Comparison of ENCODE assay signal across 23 cellular contexts in the genomic region with DNA sequence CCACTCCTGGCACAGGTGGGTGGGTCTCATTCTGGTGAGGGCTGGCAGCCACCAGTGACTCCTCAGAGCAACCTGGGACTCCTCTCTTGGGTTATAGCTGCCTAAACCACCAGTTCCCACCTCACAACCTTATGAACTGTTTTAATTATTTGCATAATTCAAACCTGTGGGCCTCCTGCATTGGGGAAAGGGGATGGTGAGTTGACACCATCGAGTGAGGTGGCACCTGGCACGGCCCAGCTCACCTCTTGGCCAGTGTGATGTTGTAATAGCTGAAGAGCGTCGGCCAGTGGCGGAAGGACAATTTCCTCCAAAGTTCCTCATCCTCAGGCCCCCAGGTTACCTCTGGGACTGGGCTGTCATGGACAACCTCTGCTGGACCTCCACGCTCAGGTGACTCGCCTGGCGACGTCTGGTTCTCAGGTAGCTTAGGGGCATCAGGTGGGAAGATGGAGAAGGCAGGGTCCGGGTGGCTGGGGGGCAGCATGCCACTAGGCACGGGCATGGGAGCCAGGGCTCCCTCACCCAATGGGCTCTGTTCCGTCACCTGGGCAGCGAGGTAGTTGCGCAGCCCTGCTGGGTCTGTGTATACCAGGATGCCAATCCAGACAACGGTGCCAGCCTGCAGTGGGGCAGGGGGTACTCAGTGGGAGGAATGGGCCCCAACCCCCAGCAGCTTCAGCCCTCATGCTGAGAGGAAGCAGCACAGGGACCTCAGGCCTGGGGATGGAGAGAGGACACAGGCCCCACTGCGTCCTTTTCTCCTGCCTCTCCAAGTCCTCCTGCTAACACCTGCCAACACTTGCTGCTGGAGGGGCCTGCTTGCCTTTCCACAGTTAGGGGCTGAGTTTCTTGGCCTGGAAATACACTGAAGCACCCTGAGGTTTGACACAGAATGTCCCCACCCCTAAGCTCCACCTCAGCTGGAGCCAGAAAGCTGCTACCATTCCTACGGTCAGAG. TPM values are rescaled to one million over a fixed set of nuclear protein-coding genes. Genes with fewer than 3 reads are reported as not detected.
A peak's percentile ranks its signal among the peaks of the same experiment; 100 is the strongest.
DNase-seq lines count a peak whose midpoint lies in the region; ATAC-seq and TF ChIP-seq lines count a peak whose summit lies in the region.
"Had no signal": no experiment of that assay in that cellular context is flagged by ENCODE, and none has a peak within 500 bp of the region (broad histone marks: within the 10 kb centered on the region; RNA-seq: fewer than 3 reads in every experiment).

No MANE protein-coding gene starts in this region.

- POLR2A ChIA-PET in RWPE1 (lab: Yijun Ruan, JAX; ENCODE audit: low non-redundant PET), result no interaction called here

- no peak for TF ChIP-seq CTCF in RWPE1 (conservative IDR thresholded peaks at IDR 0.05; ENCODE audit: low read depth)
- TF ChIP-seq CTCF in esophagus squamous epithelium (IDR thresholded peaks at IDR 0.05), result no peak

- WGBS in esophagus squamous epithelium, 2 donors, result 77 to 100% methylated on average over 1 to 6 of the region's 17 CpGs
- WGBS in trophoblast cell (ENCODE audit: extremely low coverage, insufficient coverage, insufficient read length), result no CpG with 5 or more reads among the region's 17 CpGs

- H3K14ac ChIP-seq in trophoblast cell (ENCODE audit: low read length), result no peak overlapping the region

- no peak for TF ChIP-seq POLR2A in esophagus squamous epithelium (IDR thresholded peaks at IDR 0.05)

- H3K4me3 ChIP-seq in esophagus squamous epithelium, result no peak overlapping the region
- H3K4me3 ChIP-seq in trophoblast cell (ENCODE audit: low read depth, low read length), result no peak overlapping the region
- H3K4me3 ChIP-seq: breast epithelium, left ventricle myocardium inferior, ovary, sigmoid colon, SK-N-MC, uterus had no signal

- H3K9me3 ChIP-seq in esophagus squamous epithelium (no peaks in the 10 kb centered on the region), trophoblast cell (ENCODE audit: insufficient read depth, low read depth, low read length) (peaks cover 5% of the 10 kb centered on the region)
- H3K9me3 ChIP-seq: breast epithelium, left ventricle myocardium inferior, ovary, sigmoid colon, uterus had no signal

- no peak overlapping the region for H2AK5ac ChIP-seq in trophoblast cell (ENCODE audit: low read length)

- H3K9ac ChIP-seq in trophoblast cell (ENCODE audit: low read length), result no peak overlapping the region

- H3K27ac ChIP-seq in RWPE1, result peak overlapping the region; percentile 78
- no peak overlapping the region for H3K27ac ChIP-seq in esophagus squamous epithelium
- H3K27ac ChIP-seq in trophoblast cell (ENCODE audit: low read depth, low read length), result no peak overlapping the region
- H3K27ac ChIP-seq: left ventricle myocardium inferior, ovary, sigmoid colon, SK-N-MC, uterus had no signal

- no peak overlapping the region for H2AFZ ChIP-seq in trophoblast cell (ENCODE audit: insufficient read depth, low read length, poor library complexity)

- no peaks in the 10 kb centered on the region for H3K79me1 ChIP-seq in trophoblast cell (ENCODE audit: low read length)

- CTCF ChIA-PET in RWPE1 (lab: Yijun Ruan, JAX), result interaction anchor here (0.6 kb wide), 1 partner anchor 27 kb away, joined by 3 read pairs; no protein-coding TSS in a partner anchor

- H3K36me3 Mint-ChIP-seq in stimulated activated naive CD8-positive, alpha-beta T cell treated with anti-CD3 and anti-CD28 coated beads, Interleukin-15, Interleukin-2, amounts not matched to agents 100 ng/mL and 50 ng/mL, for 24 hours (ENCODE audit: low read depth), result peaks cover 30% of the 10 kb centered on the region
- H3K36me3 Mint-ChIP-seq in memory B cell, result peaks cover 3% of the 10 kb centered on the region

- no peaks in the 10 kb centered on the region for H3K79me2 ChIP-seq in trophoblast cell (ENCODE audit: control insufficient read depth, insufficient read depth, low read length, poor library complexity)

- H3K27ac Mint-ChIP-seq in stimulated activated naive CD8-positive, alpha-beta T cell treated with anti-CD3 and anti-CD28 coated beads, Interleukin-15, Interleukin-2, amounts not matched to agents 100 ng/mL and 50 ng/mL, for 24 hours, result peak overlapping the region; percentile 63
- H3K27ac Mint-ChIP-seq in memory B cell, result peak overlapping the region; percentile 84
- H3K27ac Mint-ChIP-seq: HFFc6 had no signal

- no peaks in the 10 kb centered on the region for H3K27me3 ChIP-seq in esophagus squamous epithelium
- no peaks in the 10 kb centered on the region for H3K27me3 ChIP-seq in trophoblast cell (ENCODE audit: insufficient read depth, low read length)
- H3K27me3 ChIP-seq: breast epithelium, ovary, sigmoid colon, uterus had no signal

- peaks cover 32 to 92% (median 38%) of the 10 kb centered on the region in 3 donors for H3K36me3 ChIP-seq in esophagus squamous epithelium
- H3K36me3 ChIP-seq in trophoblast cell (ENCODE audit: control insufficient read depth in 1 of 2, insufficient read depth in 2 of 2, low read length in 2 of 2), result peaks cover 49 to 57% of the 10 kb centered on the region in 2 experiments
- H3K36me3 ChIP-seq: breast epithelium, ovary, uterus had no signal

- H3K18ac ChIP-seq in trophoblast cell (ENCODE audit: low read length), result no peak overlapping the region

- H3K4ac ChIP-seq in trophoblast cell (ENCODE audit: low read depth, low read length), result no peak overlapping the region

- ATAC-seq in stimulated activated naive CD8-positive, alpha-beta T cell treated with anti-CD3 and anti-CD28 coated beads, Interleukin-15, Interleukin-2, amounts not matched to agents 100 U/mL and 50 U/mL, for 24 hours, result no peak
- ATAC-seq in memory B cell (ENCODE audit: low read depth), result no peak
- ATAC-seq: esophagus mucosa had no signal

- no peak overlapping the region for H3K4me2 ChIP-seq in trophoblast cell (ENCODE audit: low read length)

- no peak overlapping the region for H3K4me3 Mint-ChIP-seq in stimulated activated naive CD8-positive, alpha-beta T cell treated with anti-CD3 and anti-CD28 coated beads, Interleukin-15, Interleukin-2, amounts not matched to agents 100 ng/mL and 50 ng/mL, for 24 hours
- H3K4me3 Mint-ChIP-seq in memory B cell, result no peak overlapping the region
- H3K4me3 Mint-ChIP-seq: HFFc6 had no signal

- no peak overlapping the region for H4K8ac ChIP-seq in trophoblast cell (ENCODE audit: low read depth, low read length)

- H3K4me1 ChIP-seq in esophagus squamous epithelium (peaks cover 12 to 19% (median 12%) of the 10 kb centered on the region in 3 donors), trophoblast cell (ENCODE audit: control insufficient read depth in 1 of 2, insufficient read depth in 2 of 2, low read length in 2 of 2) (no peaks in the 10 kb centered on the region)
- H3K4me1 ChIP-seq: uterus had no signal

- intact Hi-C loops in esophagus squamous epithelium (cut with DNase I), result loop anchor here (2.0 kb wide), 1 partner anchor 53 kb away; no protein-coding TSS in a partner anchor

- H3K23ac ChIP-seq in trophoblast cell (ENCODE audit: low read length), result no peak overlapping the region

- H2BK120ac ChIP-seq in trophoblast cell (ENCODE audit: insufficient read depth, low read length, poor library complexity), result no peak overlapping the region

- DNase-seq in stimulated activated naive CD8-positive, alpha-beta T cell treated with anti-CD3 and anti-CD28 coated beads, Interleukin-15, Interleukin-2, amounts not matched to agents 100 U/mL and 50 U/mL, for 24 hours, result no peak
- DNase-seq in RWPE1 (ENCODE audit: low spot score) (no peak), memory B cell (ENCODE audit: low spot score in 2 of 2) (no peak), NCI-H146 (lab: John Stamatoyannopoulos, UW) (no peak), esophagus squamous epithelium (lab: John Stamatoyannopoulos, UW) (no peak), trophoblast cell (no peak), NCI-H774 (lab: John Stamatoyannopoulos, UW) (no peak)
- DNase-seq: activated T-cell treated with anti-CD3 and anti-CD28 coated beads, Interleukin-2, amount 50 U/mL, for 48 hours; AML-193; DMS 273 treated with DMSO at 0.1 percent for 48 hours; GDM1; HFFc6; Kasumi-1; left ventricle myocardium inferior; NCI-H1105; NCI-H748 treated with DMSO at 0.1 percent for 48 hours; uterus had no signal

- H3K4me1 Mint-ChIP-seq in stimulated activated naive CD8-positive, alpha-beta T cell treated with anti-CD3 and anti-CD28 coated beads, Interleukin-15, Interleukin-2, amounts not matched to agents 100 ng/mL and 50 ng/mL, for 24 hours (ENCODE audit: low read depth), result peaks cover 21% of the 10 kb centered on the region
- H3K4me1 Mint-ChIP-seq in memory B cell, result peaks cover 26% of the 10 kb centered on the region

- H3K9me3 Mint-ChIP-seq in stimulated activated naive CD8-positive, alpha-beta T cell treated with anti-CD3 and anti-CD28 coated beads, Interleukin-15, Interleukin-2, amounts not matched to agents 100 ng/mL and 50 ng/mL, for 24 hours, result no peaks in the 10 kb centered on the region
- no peaks in the 10 kb centered on the region for H3K9me3 Mint-ChIP-seq in memory B cell
- H3K9me3 Mint-ChIP-seq: HFFc6 had no signal

- no peak overlapping the region for H2BK5ac ChIP-seq in trophoblast cell (ENCODE audit: low read depth, low read length, poor library complexity)

- no peak overlapping the region for H4K12ac ChIP-seq in trophoblast cell (ENCODE audit: low read depth, low read length)

- no peak overlapping the region for H2BK12ac ChIP-seq in trophoblast cell (ENCODE audit: low read length)

- no peak overlapping the region for H4K91ac ChIP-seq in trophoblast cell (ENCODE audit: low read depth, low read length)

- no peaks in the 10 kb centered on the region for H3K27me3 Mint-ChIP-seq in stimulated activated naive CD8-positive, alpha-beta T cell treated with anti-CD3 and anti-CD28 coated beads, Interleukin-15, Interleukin-2, amounts not matched to agents 100 ng/mL and 50 ng/mL, for 24 hours
- no peaks in the 10 kb centered on the region for H3K27me3 Mint-ChIP-seq in memory B cell

RNA-seq across cellular contexts. Expression of gene PTPN23, which starts 38.5 kb away (rescaled TPM):
- total RNA-seq in esophagus squamous epithelium, result 100 to 1,000 TPM in 1 of 4 donors, 10 to 100 TPM in 3; 10.5 to 134 (median 24.4) TPM
- 26.0 and 26.5 TPM in 2 replicates for polyA plus RNA-seq in trophoblast cell (2013)

RNA-seq across cellular contexts. Expression of gene SCAP, which starts 56.4 kb away (rescaled TPM):
- 100 to 1,000 TPM in 1 of 4 donors, 10 to 100 TPM in 3; 68.7 to 108 (median 79.5) TPM for total RNA-seq in esophagus squamous epithelium
- 33.3 and 34.4 TPM in 2 replicates for polyA plus RNA-seq in trophoblast cell (2013)
